1 cellular context compared by ENCODE assay signal in genomic region chr17:31548709-31549108, GRCh38.
TF ChIP-seq lines count a peak whose summit lies in the region.

No MANE protein-coding gene starts in this region.

TF ChIP-seq in GM23338, 12 proteins besides CTCF, POLR2A, EP300 and RAD21 (continued from another document):
- TF ChIP-seq POLR2AphosphoS5 (IDR thresholded peaks at IDR 0.05; ENCODE audit: low read depth) (no peak), EZH2 (IDR thresholded peaks at IDR 0.05; ENCODE audit: low read depth, unreplicated experiment) (no peak), STAT1 (IDR thresholded peaks at IDR 0.05; ENCODE audit: unreplicated experiment) (no peak), EZH2phosphoT487 (IDR thresholded peaks at IDR 0.05; ENCODE audit: unreplicated experiment) (no peak)
TF ChIP-seq in GM23338: peak in this region for 0.
